In genomic region chr1:151039527-151039926, GRCh38 we compare ENCODE assay signal across 27 cellular contexts.
"Had no signal": no experiment of that assay in that cellular context is flagged by ENCODE, and none has a peak within 500 bp of the region (broad histone marks: within the 10 kb centered on the region; RNA-seq: fewer than 3 reads in every experiment).

No MANE protein-coding gene starts in this region.

- H3K9me3 Mint-ChIP-seq: naive B cell; natural killer cell; nephron progenitor cell; neural progenitor cell; stimulated activated memory B cell treated with anti-CD40 and anti-IgM and Interleukin-4, amounts not matched to agents 10 μg/mL and 1 μg/mL and 100 μg/mL, for 72 hours; stimulated activated naive CD8-positive, alpha-beta T cell treated with anti-CD3 and anti-CD28 coated beads, Interleukin-15, amount 100 ng/mL, for 72 hours had no signal

- H3K27ac Mint-ChIP-seq: natural killer cell; nephron progenitor cell; neural progenitor cell; stimulated activated memory B cell treated with anti-CD40 and anti-IgM and Interleukin-4, amounts not matched to agents 10 μg/mL and 1 μg/mL and 100 μg/mL, for 72 hours; stimulated activated naive CD8-positive, alpha-beta T cell treated with anti-CD3 and anti-CD28 coated beads, Interleukin-15, amount 100 ng/mL, for 72 hours had no signal

- H3K36me3 ChIP-seq: neural progenitor cell, vagina had no signal

- H3K4me1 ChIP-seq: lower lobe of right lung, neural progenitor cell, parathyroid adenoma, right lobe of liver, tibial nerve, vagina had no signal

- DNase-seq: kidney glomerular epithelial cell; left cardiac atrium; lower lobe of right lung; mammary epithelial cell; mesenchymal stem cell; naive B cell; natural killer cell; nephron progenitor cell; occipital lobe; right lobe of liver; stimulated activated CD4-positive, alpha-beta T cell treated with anti-CD3 and anti-CD28 coated beads, Interleukin-1b, Interleukin-23, amount 100 ng/mL, for 48 hours; stimulated activated CD4-positive, alpha-beta T cell treated with anti-CD3 and anti-CD28 coated beads, Interleukin-2, amount 100 ng/mL, for 48 hours; stimulated activated CD4-positive, alpha-beta T cell treated with anti-CD3 and anti-CD28 coated beads, Interleukin-4, amount 100 ng/mL, for 4 hours; stimulated activated CD8-positive, alpha-beta memory T cell treated with anti-CD3 and anti-CD28 coated beads, Interleukin-4, amount 100 ng/mL, for 48 hours; stimulated activated naive CD4-positive, alpha-beta T cell treated with Interleukin-2 at 50 U/mL for 16 hours; stimulated activated naive CD8-positive, alpha-beta T cell treated with anti-CD3 and anti-CD28 coated beads, Interleukin-15, amount 100 ng/mL, for 72 hours; substantia nigra; upper lobe of left lung had no signal

- H3K27me3 ChIP-seq: neural progenitor cell, neutrophil, right atrium auricular region, right lobe of liver, tibial nerve, upper lobe of left lung, vagina had no signal

- ATAC-seq: left cardiac atrium; left lobe of liver; lower lobe of right lung; natural killer cell; right lobe of liver; stimulated activated memory B cell treated with anti-CD40 and anti-IgM and Interleukin-4, amounts not matched to agents 10 μg/mL and 1 μg/mL and 100 μg/mL, for 72 hours; stimulated activated naive CD8-positive, alpha-beta T cell treated with anti-CD3 and anti-CD28 coated beads, Interleukin-15, amount 100 ng/mL, for 72 hours had no signal

- H3K27me3 Mint-ChIP-seq: naive B cell; stimulated activated memory B cell treated with anti-CD40 and anti-IgM and Interleukin-4, amounts not matched to agents 10 μg/mL and 1 μg/mL and 100 μg/mL, for 72 hours; stimulated activated naive CD8-positive, alpha-beta T cell treated with anti-CD3 and anti-CD28 coated beads, Interleukin-15, amount 100 ng/mL, for 72 hours had no signal

- H3K9me3 ChIP-seq: lower lobe of right lung, neutrophil, right atrium auricular region, right lobe of liver, tibial nerve, upper lobe of left lung, vagina had no signal

- H3K27ac ChIP-seq: lower lobe of right lung, neural progenitor cell, neutrophil, parathyroid adenoma, right lobe of liver, tibial nerve, upper lobe of left lung, vagina had no signal

- H3K4me3 ChIP-seq: lower lobe of right lung, neural progenitor cell, right atrium auricular region, right lobe of liver, smooth muscle cell, tibial nerve, upper lobe of left lung, vagina had no signal

- H3K4me1 Mint-ChIP-seq: natural killer cell; nephron progenitor cell; neural progenitor cell; stimulated activated memory B cell treated with anti-CD40 and anti-IgM and Interleukin-4, amounts not matched to agents 10 μg/mL and 1 μg/mL and 100 μg/mL, for 72 hours had no signal

- H3K4me3 Mint-ChIP-seq: naive B cell; natural killer cell; nephron progenitor cell; neural progenitor cell; stimulated activated memory B cell treated with anti-CD40 and anti-IgM and Interleukin-4, amounts not matched to agents 10 μg/mL and 1 μg/mL and 100 μg/mL, for 72 hours; stimulated activated naive CD8-positive, alpha-beta T cell treated with anti-CD3 and anti-CD28 coated beads, Interleukin-15, amount 100 ng/mL, for 72 hours had no signal
